Comparison of ENCODE assay signal across 10 cellular contexts in the genomic region with DNA sequence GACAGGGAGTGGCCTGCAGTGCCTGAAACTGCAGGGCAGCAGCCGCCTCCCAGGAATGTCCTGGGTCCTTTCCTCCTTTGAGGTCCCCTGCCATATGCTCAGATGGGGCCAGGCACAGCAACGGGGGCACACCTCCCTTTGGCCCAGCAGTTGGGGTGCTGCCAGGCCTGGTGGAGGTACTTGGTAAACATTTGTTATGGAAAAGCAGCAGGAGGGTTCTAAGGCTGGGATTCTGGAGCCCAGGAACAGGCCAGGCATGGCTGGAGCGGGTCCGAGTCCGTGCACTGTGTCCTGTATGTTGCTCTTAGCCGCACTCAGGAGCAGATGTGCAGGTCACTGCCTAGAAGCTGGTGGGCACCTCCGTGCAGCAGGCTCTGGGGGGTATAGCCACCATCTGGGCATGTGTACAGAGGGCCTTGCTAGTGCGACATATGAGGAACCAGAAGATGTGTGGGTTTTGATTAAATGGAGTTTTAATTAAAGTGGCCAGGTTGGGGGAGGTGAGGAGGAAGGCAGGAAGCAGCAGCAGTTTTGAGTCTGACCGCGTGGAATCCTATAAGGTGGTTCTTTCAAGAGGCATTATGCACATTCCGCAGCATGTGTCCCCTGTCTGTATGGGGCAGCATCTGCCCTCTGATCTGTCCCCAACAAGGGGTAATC. TPM values are rescaled to one million over a fixed set of nuclear protein-coding genes. Genes with fewer than 3 reads are reported as not detected.
DNase-seq lines count a peak whose midpoint lies in the region; ATAC-seq and TF ChIP-seq lines count a peak whose summit lies in the region.
"Had no signal": no experiment of that assay in that cellular context is flagged by ENCODE, and none has a peak within 500 bp of the region (broad histone marks: within the 10 kb centered on the region; RNA-seq: fewer than 3 reads in every experiment).

No MANE protein-coding gene starts in this region.

- intact Hi-C loops in esophagus squamous epithelium (cut with DNase I) = no loop called here

- peaks cover 10% of the 10 kb centered on the region for H3F3A ChIP-seq in Loucy (ENCODE audit: low read depth)

- H3K27me3 Mint-ChIP-seq in activated T-cell treated with anti-CD3 and anti-CD28 coated beads, Interleukin-2, amount 50 U/mL, for 4 hours (ENCODE audit: low read depth) = no peaks in the 10 kb centered on the region
- H3K27me3 Mint-ChIP-seq in chondrocyte (ENCODE audit: low read depth) = peaks cover 9% of the 10 kb centered on the region

- no peaks in the 10 kb centered on the region for H3K36me3 Mint-ChIP-seq in activated T-cell treated with anti-CD3 and anti-CD28 coated beads, Interleukin-2, amount 50 U/mL, for 4 hours (ENCODE audit: insufficient read depth)
- no peaks in the 10 kb centered on the region for H3K36me3 Mint-ChIP-seq in chondrocyte (ENCODE audit: low read depth)
- peaks cover 32% of the 10 kb centered on the region for H3K36me3 Mint-ChIP-seq in stimulated activated effector memory CD8-positive, alpha-beta T cell treated with anti-CD3 and anti-CD28 coated beads, Interleukin-12 subunit alpha, Interleukin-12 subunit beta, amount 100 ng/mL, for 72 hours

- no peak overlapping the region for H2AFZ ChIP-seq in Loucy (ENCODE audit: low read length)

- H3K27ac ChIP-seq in esophagus squamous epithelium = peak overlapping the region in 2 of 4 donors; percentile 21 to 69
- H3K27ac ChIP-seq: body of pancreas had no signal

- no peak overlapping the region for H3K27ac Mint-ChIP-seq in chondrocyte (ENCODE audit: unreplicated experiment)
- peak overlapping the region; percentile 98 for H3K27ac Mint-ChIP-seq in stimulated activated effector memory CD8-positive, alpha-beta T cell treated with anti-CD3 and anti-CD28 coated beads, Interleukin-12 subunit alpha, Interleukin-12 subunit beta, amount 100 ng/mL, for 72 hours

- peaks cover 77% of the 10 kb centered on the region for H3K4me1 Mint-ChIP-seq in activated T-cell treated with anti-CD3 and anti-CD28 coated beads, Interleukin-2, amount 50 U/mL, for 4 hours (ENCODE audit: low read depth)
- peaks cover 29% of the 10 kb centered on the region for H3K4me1 Mint-ChIP-seq in chondrocyte (ENCODE audit: low read depth)
- peaks cover 84% of the 10 kb centered on the region for H3K4me1 Mint-ChIP-seq in stimulated activated effector memory CD8-positive, alpha-beta T cell treated with anti-CD3 and anti-CD28 coated beads, Interleukin-12 subunit alpha, Interleukin-12 subunit beta, amount 100 ng/mL, for 72 hours

- peak overlapping the region; percentile 68 for H3K9ac ChIP-seq in Loucy (ENCODE audit: low read depth, low read length, poor library complexity, severe bottlenecking)

- peaks cover 45% of the 10 kb centered on the region for H3K79me2 ChIP-seq in Loucy (ENCODE audit: insufficient read depth, low read length)

- H3K4me3 Mint-ChIP-seq in activated T-cell treated with anti-CD3 and anti-CD28 coated beads, Interleukin-2, amount 50 U/mL, for 4 hours = peak overlapping the region; percentile 84
- H3K4me3 Mint-ChIP-seq in chondrocyte (ENCODE audit: unreplicated experiment) = no peak overlapping the region
- peak overlapping the region; percentile 81 for H3K4me3 Mint-ChIP-seq in stimulated activated effector memory CD8-positive, alpha-beta T cell treated with anti-CD3 and anti-CD28 coated beads, Interleukin-12 subunit alpha, Interleukin-12 subunit beta, amount 100 ng/mL, for 72 hours

- H3K9me3 Mint-ChIP-seq in activated T-cell treated with anti-CD3 and anti-CD28 coated beads, Interleukin-2, amount 50 U/mL, for 4 hours = no peaks in the 10 kb centered on the region
- no peaks in the 10 kb centered on the region for H3K9me3 Mint-ChIP-seq in chondrocyte (ENCODE audit: low read depth)
- H3K9me3 Mint-ChIP-seq in stimulated activated effector memory CD8-positive, alpha-beta T cell treated with anti-CD3 and anti-CD28 coated beads, Interleukin-12 subunit alpha, Interleukin-12 subunit beta, amount 100 ng/mL, for 72 hours = no peaks in the 10 kb centered on the region

- ATAC-seq in activated T-cell treated with anti-CD3 and anti-CD28 coated beads, Interleukin-2, amount 50 U/mL, for 4 hours = no peak
- no peak for ATAC-seq in stimulated activated effector memory CD8-positive, alpha-beta T cell treated with anti-CD3 and anti-CD28 coated beads, Interleukin-12 subunit alpha, Interleukin-12 subunit beta, amount 100 ng/mL, for 72 hours
- ATAC-seq in HG03354 (IDR thresholded peaks at IDR 0.05; ENCODE audit: poor library complexity, severe bottlenecking, unreplicated experiment) = no peak
- ATAC-seq: body of pancreas, Panc1 had no signal

- no peaks in the 10 kb centered on the region for H3K9me3 ChIP-seq in Loucy (ENCODE audit: insufficient read depth, low read depth, low read length)
- H3K9me3 ChIP-seq in esophagus squamous epithelium = no peaks in the 10 kb centered on the region
- H3K9me3 ChIP-seq: body of pancreas had no signal

- H3K4me1 ChIP-seq in Loucy (ENCODE audit: insufficient read depth, low read length, poor library complexity, severe bottlenecking) (peaks cover 87% of the 10 kb centered on the region), esophagus squamous epithelium (peaks cover 22 to 60% (median 35%) of the 10 kb centered on the region in 3 donors)

- TF ChIP-seq POLR2A in esophagus squamous epithelium (IDR thresholded peaks at IDR 0.05) = no peak

- no peaks in the 10 kb centered on the region for H3K27me3 ChIP-seq in Loucy (ENCODE audit: insufficient read depth, low read length, poor library complexity, severe bottlenecking)
- peaks cover 0 to 44% (median 2%) of the 10 kb centered on the region in 4 donors for H3K27me3 ChIP-seq in esophagus squamous epithelium

- H3K4me3 ChIP-seq in Loucy (ENCODE audit: low read length, poor library complexity, severe bottlenecking) (peak overlapping the region; percentile 68), esophagus squamous epithelium (peak overlapping the region in 2 of 4 donors; percentile 24 to 48)
- H3K4me3 ChIP-seq: body of pancreas had no signal

- TF ChIP-seq CTCF in Loucy (conservative IDR thresholded peaks at IDR 0.05; ENCODE audit: low read length) (no peak), chondrocyte (IDR thresholded peaks at IDR 0.05) (no peak), esophagus squamous epithelium (IDR thresholded peaks at IDR 0.05) (no peak)

- WGBS in esophagus squamous epithelium, 2 donors = 71 to 77% methylated on average over 6 to 11 of the region's 11 CpGs

- H4K20me1 ChIP-seq in Loucy (ENCODE audit: insufficient read depth, low read length, poor library complexity, severe bottlenecking) = no peaks in the 10 kb centered on the region

- no peak for DNase-seq in activated T-cell treated with anti-CD3 and anti-CD28 coated beads, Interleukin-2, amount 50 U/mL, for 4 hours
- no peak for DNase-seq in activated T-cell treated with anti-CD3 and anti-CD28 coated beads, Interleukin-2, amount 50 U/mL, for 48 hours
- DNase-seq in chondrocyte (ENCODE audit: low spot score) (peak; percentile 53), esophagus squamous epithelium (lab: John Stamatoyannopoulos, UW) (no peak)
- DNase-seq in stimulated activated effector memory CD8-positive, alpha-beta T cell treated with anti-CD3 and anti-CD28 coated beads, Interleukin-12 subunit alpha, Interleukin-12 subunit beta, amount 100 ng/mL, for 72 hours (ENCODE audit: low spot score in 2 of 2) = no peak
- no peak for DNase-seq in activated effector memory CD4-positive, alpha-beta T cell treated with anti-CD3 and anti-CD28 coated beads, Interleukin-2, amount 50 U/mL, for 16 hours
- DNase-seq: body of pancreas had no signal

- H3K36me3 ChIP-seq in Loucy (ENCODE audit: insufficient read depth, low read length) = no peaks in the 10 kb centered on the region
- H3K36me3 ChIP-seq in esophagus squamous epithelium = no peaks in the 10 kb centered on the region

- no peaks in the 10 kb centered on the region for H3K9me2 ChIP-seq in Loucy (replicated peaks; ENCODE audit: low read depth, low read length)

- peak overlapping the region; percentile 74 for H3K4me2 ChIP-seq in Loucy (ENCODE audit: low read depth, low read length, poor library complexity, severe bottlenecking)

RNA-seq across cellular contexts. Expression of gene ADORA2A, which starts 1.5 kb away (rescaled TPM):
- 10 to 100 TPM; 44.6 to 57.1 (median 51.1) TPM for total RNA-seq in activated T-cell treated with anti-CD3 and anti-CD28 coated beads, Interleukin-2, amount 50 U/mL, for 4 hours
- total RNA-seq in chondrocyte = 2.3 to 3.6 TPM (median 2.4 TPM) in 3 replicates
- total RNA-seq in esophagus squamous epithelium = 1 to 10 TPM; 1.0 to 4.0 (median 2.4) TPM
